Comparison of ENCODE assay signal across 32 cellular contexts in the genomic region with DNA sequence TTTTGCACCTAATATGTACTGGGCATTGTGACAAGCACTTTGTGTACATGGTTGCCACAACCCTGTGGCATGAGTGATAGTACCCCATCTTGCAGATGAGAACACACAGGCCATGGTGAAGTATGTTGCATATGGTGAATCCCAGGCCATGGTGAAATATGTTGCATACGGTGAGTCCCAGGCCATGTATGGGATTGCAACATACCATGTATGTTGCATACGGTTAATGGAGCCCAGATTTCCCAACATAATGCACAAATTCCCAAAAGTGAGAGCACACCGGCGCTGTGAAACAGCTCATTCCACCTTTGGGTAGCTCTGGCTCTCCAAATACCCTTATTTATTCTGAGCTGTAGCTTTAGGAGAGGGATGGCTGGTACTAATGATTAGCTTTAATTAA.
"Had no signal": no experiment of that assay in that cellular context is flagged by ENCODE, and none has a peak within 500 bp of the region (broad histone marks: within the 10 kb centered on the region; RNA-seq: fewer than 3 reads in every experiment).

No MANE protein-coding gene starts in this region.

- FAIRE-seq: astrocyte, TTC549 had no signal

- H3K36me3 ChIP-seq: adrenal gland, brain microvascular endothelial cell, breast epithelium had no signal

- H3K27me3 ChIP-seq: adrenal gland, body of pancreas, brain microvascular endothelial cell had no signal

- ATAC-seq: activated CD8-positive, alpha-beta T cell treated with anti-CD3 and anti-CD28 coated beads for 36 hours; activated naive CD4-positive, alpha-beta T cell treated with anti-CD3 and anti-CD28 coated beads, Interleukin-2, amount 50 U/mL, for 72 hours; activated T-cell treated with anti-CD3 and anti-CD28 coated beads, Interleukin-2, amount 50 U/mL, for 4 hours; activated T-cell treated with anti-CD3 and anti-CD28 coated beads, Interleukin-2, amount 50 U/mL, for 72 hours; activated T-helper 17 cell treated with anti-CD3 and anti-CD28 coated beads, Interleukin-2, amount 50 U/mL, for 72 hours; body of pancreas had no signal

- H3K4me3 ChIP-seq: adrenal gland, body of pancreas, breast epithelium had no signal

- H3K9me3 ChIP-seq: adrenal gland, body of pancreas, breast epithelium had no signal

- H3K4me1 ChIP-seq: adrenal gland, body of pancreas, breast epithelium had no signal

- DNase-seq: activated B cell treated with CpG ODN at 0.5 μM for 24 hours; activated CD4-positive, alpha-beta memory T cell treated with anti-CD3 and anti-CD28 coated beads for 36 hours; activated CD4-positive, alpha-beta T cell treated with anti-CD3 and anti-CD28 coated beads for 4 hours; activated CD4-positive, alpha-beta T cell treated with anti-CD3 and anti-CD28 coated beads, Interleukin-2, amount 50 U/mL, for 1 hour; activated CD4-positive, alpha-beta T cell treated with anti-CD3 and anti-CD28 coated beads, Interleukin-2, amount 50 U/mL, for 4 hours; activated CD4-positive, CD25-positive, alpha-beta regulatory T cell treated with anti-CD3 and anti-CD28 coated beads, Interleukin-2, amount 50 U/mL, for 72 hours; activated CD8-positive, alpha-beta memory T cell treated with anti-CD3 and anti-CD28 coated beads, Interleukin-2, amount 50 U/mL, for 4 hours; activated CD8-positive, alpha-beta T cell treated with anti-CD3 and anti-CD28 coated beads for 36 hours; activated effector memory CD4-positive, alpha-beta T cell treated with anti-CD3 and anti-CD28 coated beads, Interleukin-2, amount 50 U/mL, for 16 hours; activated gamma-delta T cell treated with Interleukin-2 at 50 U/mL for 16 hours; activated naive CD4-positive, alpha-beta T cell; activated naive CD4-positive, alpha-beta T cell treated with anti-CD3 and anti-CD28 coated beads for 36 hours; activated naive CD4-positive, alpha-beta T cell treated with anti-CD3 and anti-CD28 coated beads, Interleukin-2, amount 50 U/mL, for 16 hours; activated naive CD8-positive, alpha-beta T cell treated with anti-CD3 and anti-CD28 coated beads for 36 hours; activated T-cell treated with anti-CD3 and anti-CD28 coated beads for 4 hours; activated T-cell treated with anti-CD3 and anti-CD28 coated beads, Interleukin-2, amount 50 U/mL, for 1 hour; activated T-cell treated with anti-CD3 and anti-CD28 coated beads, Interleukin-2, amount 50 U/mL, for 4 hours; activated T-cell treated with anti-CD3 and anti-CD28 coated beads, Interleukin-2, amount 50 U/mL, for 72 hours; adrenal gland; amniotic stem cell; aorta; body of pancreas; brain microvascular endothelial cell; central memory CD4-positive, alpha-beta T cell; T-helper 2 cell; T-helper 9 cell had no signal

- H3K27ac ChIP-seq: adrenal gland, body of pancreas, brain microvascular endothelial cell, breast epithelium, VCaP had no signal
